Comparison of ENCODE assay signal across 23 cellular contexts in genomic region chr7:132072873-132073272, GRCh38.
"Had no signal": no experiment of that assay in that cellular context is flagged by ENCODE, and none has a peak within 500 bp of the region (broad histone marks: within the 10 kb centered on the region; RNA-seq: fewer than 3 reads in every experiment).

No MANE protein-coding gene starts in this region.

- H3K4me3 Mint-ChIP-seq: activated naive CD4-positive, alpha-beta T cell treated with anti-CD3 and anti-CD28 coated beads, Interleukin-2, amount 50 U/mL, for 24 hours; activated T-cell treated with anti-CD3 and anti-CD28 coated beads, Interleukin-2, amount 50 U/mL, for 4 hours; memory B cell; naive thymus-derived CD8-positive, alpha-beta T cell; type B pancreatic cell had no signal

- H3K36me3 Mint-ChIP-seq: activated naive CD4-positive, alpha-beta T cell treated with anti-CD3 and anti-CD28 coated beads, Interleukin-2, amount 50 U/mL, for 24 hours; memory B cell; naive thymus-derived CD8-positive, alpha-beta T cell; type B pancreatic cell had no signal

- H3K9me3 ChIP-seq: colonic mucosa, esophagus muscularis mucosa had no signal

- DNase-seq: activated CD4-positive, alpha-beta T cell treated with anti-CD3 and anti-CD28 coated beads for 1 hour; activated CD4-positive, alpha-beta T cell treated with anti-CD3 and anti-CD28 coated beads, Interleukin-2, amount 50 U/mL, for 4 hours; activated effector memory CD4-positive, alpha-beta T cell treated with Interleukin-2 at 50 U/mL for 16 hours; activated T-cell treated with anti-CD3 and anti-CD28 coated beads, Interleukin-2, amount 50 U/mL, for 4 hours; caudate nucleus; colonic mucosa; glutamatergic neuron; hypothalamus; left ventricle myocardium superior; naive thymus-derived CD8-positive, alpha-beta T cell; occipital lobe; right cardiac atrium; stimulated activated CD4-positive, alpha-beta T cell treated with anti-CD3 and anti-CD28 coated beads, Interleukin-15, amount 100 ng/mL, for 24 hours; stimulated activated CD4-positive, alpha-beta T cell treated with anti-CD3 and anti-CD28 coated beads, Interleukin-4, amount 100 ng/mL, for 1 hour; stimulated activated naive CD4-positive, alpha-beta T cell treated with Interleukin-2 at 50 U/mL for 16 hours; T-helper 1 cell; T1000 had no signal

- H3K4me3 ChIP-seq: colonic mucosa, esophagus muscularis mucosa, skin epidermis had no signal

- ATAC-seq: left ventricle myocardium superior; naive thymus-derived CD8-positive, alpha-beta T cell; right cardiac atrium had no signal

- H3K36me3 ChIP-seq: colonic mucosa, esophagus muscularis mucosa had no signal

- H3K4me1 ChIP-seq: colonic mucosa had no signal

- H3K27ac ChIP-seq: colonic mucosa, esophagus muscularis mucosa, skin epidermis, VCaP had no signal

- H3K9me3 Mint-ChIP-seq: activated naive CD4-positive, alpha-beta T cell treated with anti-CD3 and anti-CD28 coated beads, Interleukin-2, amount 50 U/mL, for 24 hours; activated T-cell treated with anti-CD3 and anti-CD28 coated beads, Interleukin-2, amount 50 U/mL, for 4 hours; memory B cell; naive thymus-derived CD8-positive, alpha-beta T cell; type B pancreatic cell had no signal

- H3K27me3 ChIP-seq: colonic mucosa, esophagus muscularis mucosa had no signal

- H3K27ac Mint-ChIP-seq: activated naive CD4-positive, alpha-beta T cell treated with anti-CD3 and anti-CD28 coated beads, Interleukin-2, amount 50 U/mL, for 24 hours; memory B cell; type B pancreatic cell had no signal

- H3K4me1 Mint-ChIP-seq: activated naive CD4-positive, alpha-beta T cell treated with anti-CD3 and anti-CD28 coated beads, Interleukin-2, amount 50 U/mL, for 24 hours; memory B cell; naive thymus-derived CD8-positive, alpha-beta T cell had no signal
